Comparison of ENCODE assay signal across 16 cellular contexts in genomic region chr1:184660462-184661191, GRCh38.
"Had no signal": no experiment of that assay in that cellular context is flagged by ENCODE, and none has a peak within 500 bp of the region (broad histone marks: within the 10 kb centered on the region; RNA-seq: fewer than 3 reads in every experiment).

No MANE protein-coding gene starts in this region.

- ATAC-seq: effector memory CD8-positive, alpha-beta T cell; foreskin keratinocyte; left colon; natural killer cell; sciatic nerve had no signal

- H3K79me2 ChIP-seq: hepatocyte had no signal

- H3K27ac ChIP-seq: foreskin keratinocyte, hepatocyte, spleen, thoracic aorta, transverse colon had no signal

- H3K4me1 ChIP-seq: foreskin keratinocyte had no signal

- H3K4me2 ChIP-seq: hepatocyte had no signal

- DNase-seq: effector memory CD8-positive, alpha-beta T cell; left colon; natural killer cell; occipital lobe; spleen; stimulated activated CD4-positive, alpha-beta T cell treated with anti-CD3 and anti-CD28 coated beads, Interleukin-15, amount 100 ng/mL, for 24 hours; stimulated activated CD4-positive, alpha-beta T cell treated with anti-CD3 and anti-CD28 coated beads, Interleukin-1b, Interleukin-23, amount 100 ng/mL, for 48 hours; stimulated activated CD4-positive, alpha-beta T cell treated with anti-CD3 and anti-CD28 coated beads, Interleukin-4, amount 100 ng/mL, for 24 hours; stimulated activated naive CD4-positive, alpha-beta T cell; stomach; substantia nigra; transverse colon had no signal

- H3K4me3 ChIP-seq: hepatocyte, spleen, stomach, thoracic aorta, transverse colon had no signal

- H3K27me3 ChIP-seq: transverse colon had no signal

- H3K36me3 ChIP-seq: spleen, stomach, thoracic aorta, transverse colon had no signal

- H3K9me3 ChIP-seq: spleen, stomach, thoracic aorta, transverse colon had no signal

- H2AFZ ChIP-seq: hepatocyte had no signal
